ENCODE assay signal across 9 cellular contexts in genomic region chr13:22655106-22655852, GRCh38.
"Had no signal": no experiment of that assay in that cellular context is flagged by ENCODE, and none has a peak within 500 bp of the region (broad histone marks: within the 10 kb centered on the region; RNA-seq: fewer than 3 reads in every experiment).

No MANE protein-coding gene starts in this region.

- H3K27ac ChIP-seq: GM23248, HL-60 had no signal

- H3K4me3 ChIP-seq: GM23248, HAP-1, K562 had no signal

- H3K9me3 ChIP-seq: HAP-1 had no signal

- H3K9ac ChIP-seq: GM23248 had no signal

- FAIRE-seq: K562 had no signal

- ATAC-seq: HCT116, K562 had no signal

- H2AFZ ChIP-seq: GM23248 had no signal

- H3K36me3 ChIP-seq: HAP-1 had no signal

- DNase-seq: GM23248, GOT3, H7, HFFc6, IMR-90 had no signal

- H3K27ac Mint-ChIP-seq: HFFc6 had no signal

- H3K4me1 ChIP-seq: HAP-1 had no signal

- H3K4me3 Mint-ChIP-seq: HFFc6 had no signal
